Comparison of ENCODE assay signal across 35 cellular contexts in the genomic region with DNA sequence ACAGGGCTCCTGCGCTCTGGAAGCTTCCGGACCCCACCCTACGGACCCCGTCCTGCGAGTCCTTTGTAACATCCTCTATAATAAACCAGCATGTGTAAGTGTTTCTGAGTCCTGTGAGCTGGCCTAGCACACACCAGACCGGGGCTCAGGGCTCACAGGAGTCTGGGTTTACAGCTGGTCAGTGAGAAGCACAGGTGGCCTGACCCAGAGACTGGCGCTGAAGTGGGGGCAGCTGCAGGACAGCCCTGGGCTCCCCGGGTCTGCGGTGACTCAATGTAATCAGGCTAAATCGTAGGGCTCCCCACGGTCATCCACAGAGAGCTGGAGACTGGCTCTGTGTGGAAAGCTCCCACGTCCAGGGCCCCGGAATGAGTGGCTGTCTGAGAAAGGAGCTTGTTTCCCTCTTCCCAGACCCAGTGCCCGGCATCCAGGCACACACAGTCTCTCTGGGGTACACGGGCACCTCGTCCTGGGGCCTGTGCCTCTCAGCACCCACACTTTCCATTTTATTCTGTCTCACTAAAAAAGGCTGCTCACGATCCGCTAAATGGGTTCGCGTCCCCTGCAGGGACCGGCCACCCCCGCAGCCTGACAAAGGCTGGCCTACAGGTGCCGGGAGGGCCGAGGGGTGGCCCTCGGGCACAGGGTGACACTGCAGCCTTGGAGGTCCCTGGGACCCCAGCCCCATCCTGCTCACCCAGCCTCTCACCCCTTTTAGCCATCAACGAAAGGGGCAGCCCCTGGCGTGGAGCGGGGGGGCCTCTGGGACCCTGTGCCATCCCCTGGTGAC. TPM values are rescaled to one million over a fixed set of nuclear protein-coding genes. Genes with fewer than 3 reads are reported as not detected.
"Had no signal": no experiment of that assay in that cellular context is flagged by ENCODE, and none has a peak within 500 bp of the region (broad histone marks: within the 10 kb centered on the region; RNA-seq: fewer than 3 reads in every experiment).

No MANE protein-coding gene starts in this region.

- H3K4me3 ChIP-seq: adrenal gland, body of pancreas, esophagus squamous epithelium, gastroesophageal sphincter had no signal

- H3K27ac ChIP-seq: adrenal gland, body of pancreas, epithelial cell of prostate, esophagus squamous epithelium, gastroesophageal sphincter had no signal

- DNase-seq: activated CD4-positive, alpha-beta memory T cell treated with anti-CD3 and anti-CD28 coated beads for 36 hours; activated CD4-positive, alpha-beta T cell treated with anti-CD3 and anti-CD28 coated beads for 36 hours; activated CD4-positive, alpha-beta T cell treated with anti-CD3 and anti-CD28 coated beads, Interleukin-2, amount 10 ng/mL, durations not matched to agents 24 days and 14 days; activated CD4-positive, CD25-positive, alpha-beta regulatory T cell; activated CD4-positive, CD25-positive, alpha-beta regulatory T cell treated with anti-CD3 and anti-CD28 coated beads, Interleukin-2, amount 50 U/mL, for 72 hours; activated CD8-positive, alpha-beta memory T cell treated with anti-CD3 and anti-CD28 coated beads, Interleukin-2, amount 10 ng/mL, durations not matched to agents 7 days and 5 days; activated CD8-positive, alpha-beta memory T cell treated with anti-CD3 and anti-CD28 coated beads, Interleukin-2, amount 50 U/mL, for 4 hours; activated CD8-positive, alpha-beta T cell treated with anti-CD3 and anti-CD28 coated beads, Interleukin-2, amount 10 ng/mL, durations not matched to agents 7 days and 5 days; activated effector memory CD4-positive, alpha-beta T cell treated with anti-CD3 and anti-CD28 coated beads, Interleukin-2, amount 50 U/mL, for 16 hours; activated naive CD4-positive, alpha-beta T cell treated with anti-CD3 and anti-CD28 coated beads for 36 hours; activated naive CD8-positive, alpha-beta T cell treated with anti-CD3 and anti-CD28 coated beads for 36 hours; activated naive CD8-positive, alpha-beta T cell treated with anti-CD3 and anti-CD28 coated beads, Interleukin-2, amount 50 U/mL, for 24 hours; activated T-cell treated with anti-CD3 and anti-CD28 coated beads, Interleukin-2, amount 50 U/mL, for 1 hour; activated T-cell treated with anti-CD3 and anti-CD28 coated beads, Interleukin-2, amount 50 U/mL, for 48 hours; adrenal gland; amygdala; aorta; body of pancreas; caudate nucleus; cortex of kidney; dermis blood vessel endothelial cell; effector CD4-positive, alpha-beta T cell; effector memory CD8-positive, alpha-beta T cell; esophagus squamous epithelium; foreskin melanocyte; T-helper 1 cell; T-helper 17 cell; T1000 had no signal

- H3K4me1 ChIP-seq: adrenal gland, body of pancreas had no signal

- ATAC-seq: activated CD4-positive, alpha-beta T cell treated with anti-CD3 and anti-CD28 coated beads for 36 hours; activated CD8-positive, alpha-beta memory T cell treated with anti-CD3 and anti-CD28 coated beads, Interleukin-2, amount 10 ng/mL, durations not matched to agents 7 days and 5 days; activated CD8-positive, alpha-beta T cell treated with anti-CD3 and anti-CD28 coated beads, Interleukin-2, amount 10 ng/mL, durations not matched to agents 7 days and 5 days; activated naive CD8-positive, alpha-beta T cell treated with anti-CD3 and anti-CD28 coated beads, Interleukin-2, amount 50 U/mL, for 24 hours; body of pancreas; effector memory CD8-positive, alpha-beta T cell; gastroesophageal sphincter; T-helper 17 cell had no signal

- H3K36me3 ChIP-seq: adrenal gland, esophagus squamous epithelium, gastroesophageal sphincter had no signal

RNA-seq across cellular contexts. Expression of gene CBFA2T3, which starts 18.9 kb away (rescaled TPM):
- total RNA-seq: activated CD4-positive, alpha-beta T cell treated with anti-CD3 and anti-CD28 coated beads, Interleukin-2, amount 10 ng/mL, durations not matched to agents 24 days and 14 days; activated CD8-positive, alpha-beta memory T cell treated with anti-CD3 and anti-CD28 coated beads for 36 hours; activated CD8-positive, alpha-beta T cell treated with anti-CD3 and anti-CD28 coated beads, Interleukin-2, amount 10 ng/mL, durations not matched to agents 7 days and 5 days; activated naive CD4-positive, alpha-beta T cell treated with anti-CD3 and anti-CD28 coated beads for 36 hours; activated T-helper 1 cell treated with anti-CD3 and anti-CD28 coated beads, Interleukin-12 subunit alpha, Interleukin-12 subunit beta, Interleukin-2, Interleukin-4 antibody, amounts not matched to agents 30 ng/mL and 10 ng/mL and 1 ng/mL, durations not matched to agents 14 hours and 24 hours and 36 hours; chondrocyte; dermis blood vessel endothelial cell; endothelial cell of umbilical vein; fibroblast of villous mesenchyme had no signal
- polyA plus RNA-seq: endothelial cell of umbilical vein had no signal
